9 cellular contexts compared by ENCODE assay signal in the genomic region with DNA sequence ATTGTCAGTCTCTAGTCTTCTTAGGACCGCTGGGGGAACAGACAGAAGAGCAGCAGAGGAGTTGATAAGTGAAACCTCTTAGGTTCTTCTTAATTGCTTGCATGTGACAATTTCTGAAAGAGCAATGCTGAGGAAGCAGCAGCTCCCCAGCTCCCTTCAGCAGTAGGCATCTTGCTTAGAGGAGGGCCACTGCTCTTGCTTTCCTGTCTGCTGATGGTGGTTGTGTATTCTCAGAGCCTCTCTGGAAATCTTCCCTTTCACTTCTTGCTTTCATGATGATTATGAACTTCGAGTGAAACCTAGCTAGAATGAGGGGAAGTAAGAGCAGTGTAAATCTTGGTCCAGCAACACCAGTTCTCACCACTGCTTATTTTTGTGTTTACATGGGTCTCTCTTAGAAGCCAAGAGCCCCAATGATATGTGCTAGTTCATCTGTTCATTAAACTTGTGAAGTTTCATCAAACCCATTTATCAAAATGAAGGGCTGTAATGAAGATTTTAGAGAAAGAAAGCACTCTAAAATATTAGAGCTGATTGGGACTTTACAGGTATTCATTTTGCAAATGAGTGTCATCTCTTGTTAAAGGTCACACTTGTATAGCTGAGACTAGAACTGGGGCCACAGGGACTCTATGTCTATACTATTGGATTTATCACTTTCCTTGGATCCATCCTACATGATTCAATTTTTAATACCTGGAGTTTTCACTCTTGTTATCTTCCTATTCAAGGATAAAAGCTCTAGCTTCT.
DNase-seq lines count a peak whose midpoint lies in the region; ATAC-seq and TF ChIP-seq lines count a peak whose summit lies in the region.
"Had no signal": no experiment of that assay in that cellular context is flagged by ENCODE, and none has a peak within 500 bp of the region (broad histone marks: within the 10 kb centered on the region; RNA-seq: fewer than 3 reads in every experiment).

No MANE protein-coding gene starts in this region.

- ATAC-seq in GM19438 (IDR thresholded peaks at IDR 0.05; ENCODE audit: low read depth, unreplicated experiment) = peak; percentile 91
- peak; percentile 90 for ATAC-seq in HG03139 (IDR thresholded peaks at IDR 0.05; ENCODE audit: unreplicated experiment)

- TF ChIP-seq CTCF in GM10266 (IDR thresholded peaks at IDR 0.05; ENCODE audit: control insufficient read depth, insufficient read depth, low read depth, missing control alignments) (no peak), Calu3 (IDR thresholded peaks at IDR 0.05; ENCODE audit: unreplicated experiment) (no peak)

- peak overlapping the region; percentile 63 for H3K27ac Mint-ChIP-seq in activated naive CD8-positive, alpha-beta T cell treated with anti-CD3 and anti-CD28 coated beads for 36 hours
- H3K27ac Mint-ChIP-seq in Calu3 (ENCODE audit: unreplicated experiment) = no peak overlapping the region

- intact Hi-C loops in Calu3 (cut with micrococcal nuclease; ENCODE audit: unreplicated experiment) = no loop called here

- H3K9me3 Mint-ChIP-seq in activated naive CD8-positive, alpha-beta T cell treated with anti-CD3 and anti-CD28 coated beads for 36 hours = peaks cover 11% of the 10 kb centered on the region
- peaks cover 2% of the 10 kb centered on the region for H3K9me3 Mint-ChIP-seq in Calu3 (ENCODE audit: low read depth, unreplicated experiment)

- no peaks in the 10 kb centered on the region for H3K27me3 Mint-ChIP-seq in activated naive CD8-positive, alpha-beta T cell treated with anti-CD3 and anti-CD28 coated beads for 36 hours
- H3K27me3 Mint-ChIP-seq in Calu3 (ENCODE audit: unreplicated experiment) = no peaks in the 10 kb centered on the region

- CTCF ChIA-PET in Calu3 (lab: Charles Lee) = interaction anchor here (1.1 kb wide), 1 partner anchor 15 kb away, joined by 4 read pairs; no protein-coding TSS in a partner anchor

- H3K4me1 Mint-ChIP-seq in activated naive CD8-positive, alpha-beta T cell treated with anti-CD3 and anti-CD28 coated beads for 36 hours = peaks cover 64% of the 10 kb centered on the region
- peaks cover 8% of the 10 kb centered on the region for H3K4me1 Mint-ChIP-seq in Calu3 (ENCODE audit: low read depth, unreplicated experiment)

- peaks cover 25% of the 10 kb centered on the region for H3K36me3 Mint-ChIP-seq in activated naive CD8-positive, alpha-beta T cell treated with anti-CD3 and anti-CD28 coated beads for 36 hours
- no peaks in the 10 kb centered on the region for H3K36me3 Mint-ChIP-seq in Calu3 (ENCODE audit: insufficient read depth, unreplicated experiment)

- no peak overlapping the region for H3K4me3 Mint-ChIP-seq in activated naive CD8-positive, alpha-beta T cell treated with anti-CD3 and anti-CD28 coated beads for 36 hours
- no peak overlapping the region for H3K4me3 Mint-ChIP-seq in Calu3 (ENCODE audit: low read depth, unreplicated experiment)

- no TSS peak for BruUV-seq in Calu3 (replicated peaks; lab: Mats Ljungman, UMichigan)

- DNase-seq in GM10266 (ENCODE audit: extremely low spot score) = peak; percentile 49
- peak; percentile 26 for DNase-seq in activated naive CD8-positive, alpha-beta T cell treated with anti-CD3 and anti-CD28 coated beads for 36 hours
- DNase-seq in Calu3 = no peak
- DNase-seq in NCI-H446 treated with DMSO at 0.1 percent for 48 hours (lab: John Stamatoyannopoulos, UW) = no peak
- no peak for DNase-seq in NCI-H2107 treated with DMSO at 0.1 percent for 48 hours (lab: John Stamatoyannopoulos, UW; ENCODE audit: unreplicated experiment)
- no peak for DNase-seq in inferior parietal cortex (ENCODE audit: extremely low spot score)
- DNase-seq: mammary epithelial cell had no signal

Comparison
In these comparisons a context has a peak if more than half of its experiments do, and no peak if none do; other contexts are left out.
1. DNase-seq: peak in GM10266 (single experiment) and activated naive CD8-positive, alpha-beta T cell treated with anti-CD3 and anti-CD28 coated beads for 36 hours (single experiment); none in Calu3 (single experiment), NCI-H446 treated with DMSO at 0.1 percent for 48 hours (single experiment), NCI-H2107 treated with DMSO at 0.1 percent for 48 hours (single experiment) and inferior parietal cortex (single experiment).